In the genomic region with DNA sequence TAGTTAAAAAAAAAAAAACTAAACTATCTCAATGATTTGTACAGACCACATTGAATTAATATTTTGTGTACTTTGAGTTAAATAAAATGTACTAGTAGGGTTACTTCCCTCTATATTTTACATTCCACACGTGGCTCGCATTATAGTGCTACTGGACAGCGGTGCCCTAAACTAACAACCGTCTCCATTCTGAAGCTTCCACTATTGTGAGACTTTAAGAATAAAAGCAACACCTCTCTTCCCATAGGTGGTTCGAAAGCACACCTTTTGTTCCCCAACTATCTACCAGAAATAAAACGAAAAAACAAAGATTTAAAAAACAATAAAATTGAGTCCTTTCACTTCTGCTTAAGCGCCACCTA, we compare ENCODE assay signal across 8 cellular contexts. TPM values are rescaled to one million over a fixed set of nuclear protein-coding genes. Genes with fewer than 3 reads are reported as not detected.
DNase-seq lines count a peak whose midpoint lies in the region; ATAC-seq, FAIRE-seq and TF ChIP-seq lines count a peak whose summit lies in the region.

No MANE protein-coding gene starts in this region.

- no peaks in the 10 kb centered on the region for H3K36me3 ChIP-seq in PC-9 (ENCODE audit: low read depth)
- H3K36me3 ChIP-seq in pancreas = no peaks in the 10 kb centered on the region

- H3K27ac ChIP-seq in PC-9 (peak overlapping the region; percentile 76), pancreas (peak overlapping the region; percentile 78 to 92 (median 88))

- H3F3A ChIP-seq in PC-9 (ENCODE audit: insufficient read depth, low read depth) = peaks cover 11% of the 10 kb centered on the region; the same call in 1 of the 2 replicates

- H3K9me3 ChIP-seq in PC-9 (ENCODE audit: insufficient read depth, low read depth) (no peaks in the 10 kb centered on the region), pancreas (no peaks in the 10 kb centered on the region)

- CTCF ChIA-PET in PC-9 (lab: Charles Lee) = interaction anchor here (0.6 to 1.2 kb wide), 2 partner anchors 47 to 1209 kb away, joined by 3 to 4 read pairs; a partner anchor contains a TSS

- no peak for DNase-seq in GM12865 (ENCODE audit: low read depth)
- no peak for DNase-seq in PC-9
- no peak for DNase-seq in epithelial cell of proximal tubule (ENCODE audit: low read depth)
- no peak for DNase-seq in pancreas
- DNase-seq in amniotic stem cell (lab: John Stamatoyannopoulos, UW) = no peak
- no peak for DNase-seq in cortex of kidney (lab: John Stamatoyannopoulos, UW)

- 4 to 5% methylated on average over 7 of the region's 7 CpGs for WGBS in pancreas, 2 donors

- peak overlapping the region; percentile 85 for H3K4me3 ChIP-seq in GM12865 (ENCODE audit: low read depth, low read length)
- H3K4me3 ChIP-seq in PC-9 = peak overlapping the region; percentile 97
- peak overlapping the region; percentile 89 for H3K4me3 ChIP-seq in epithelial cell of proximal tubule (ENCODE audit: low read depth, low read length)
- peak overlapping the region; percentile 86 to 93 (median 90) for H3K4me3 ChIP-seq in pancreas

- H4K20me1 ChIP-seq in PC-9 (ENCODE audit: insufficient read depth) = peaks cover 30% of the 10 kb centered on the region

- ATAC-seq in pancreas (peak in 2 of 4 donors; percentile 24 to 32), HG03095 (IDR thresholded peaks at IDR 0.05; ENCODE audit: unreplicated experiment) (no peak), HG02759 (IDR thresholded peaks at IDR 0.05; ENCODE audit: unreplicated experiment) (no peak)

- no peak for FAIRE-seq in pancreas (lab: Jason Lieb, UNC)

- intact Hi-C loops in PC-9 (cut with micrococcal nuclease; ENCODE audit: unreplicated experiment) (loop anchor here (2.0 to 5.0 kb wide), 3 partner anchors 39 to 473 kb away; a partner anchor contains a TSS), pancreas (cut with DNase I) (no loop called here)

- peaks cover 45% of the 10 kb centered on the region for H3K79me2 ChIP-seq in PC-9 (ENCODE audit: low read depth)

- H3K4me1 ChIP-seq in PC-9 (replicated peaks; ENCODE audit: insufficient read depth) (peaks cover 24% of the 10 kb centered on the region), pancreas (peaks cover 11 to 15% (median 14%) of the 10 kb centered on the region in 3 donors)

- H3K27me3 ChIP-seq in PC-9 (ENCODE audit: insufficient read depth, low read depth) (no peaks in the 10 kb centered on the region), pancreas (no peaks in the 10 kb centered on the region)

- no peak for TF ChIP-seq CTCF in GM12865 (IDR thresholded peaks at IDR 0.05; ENCODE audit: insufficient read depth, low read depth, low read length, missing control alignments)
- no peak for TF ChIP-seq CTCF in PC-9 (conservative IDR thresholded peaks at IDR 0.05)
- no peak for TF ChIP-seq CTCF in epithelial cell of proximal tubule (conservative IDR thresholded peaks at IDR 0.05; ENCODE audit: low read depth, low read length)
- no peak for TF ChIP-seq CTCF in pancreas (IDR thresholded peaks at IDR 0.05)

- peak overlapping the region; percentile 94 for H2AFZ ChIP-seq in PC-9

- H3K9me2 ChIP-seq in PC-9 (ENCODE audit: insufficient read depth) = no peaks in the 10 kb centered on the region; the same call in 1 of the 2 replicates

- POLR2A ChIA-PET in PC-9 (lab: Charles Lee; ENCODE audit: unreplicated experiment) = interaction anchor here (0.6 to 1.1 kb wide), 5 partner anchors 20 to 345 kb away, joined by 3 to 6 read pairs (median 5); a partner anchor contains a TSS

- TSS peak; percentile 72 for BruUV-seq in PC-9 (replicated peaks; lab: Mats Ljungman, UMichigan)

- H3K4me2 ChIP-seq in PC-9 = peak overlapping the region; percentile 93

RNA-seq across cellular contexts. Expression of a gene that starts 0.4 kb away (rescaled TPM):
- 71.4 and 81.0 TPM in 2 replicates for total RNA-seq in PC-9 (2021)
- total RNA-seq in epithelial cell of proximal tubule = 24.5 and 32.6 TPM in 2 replicates
- 10 to 100 TPM; 39.9 to 70.6 (median 57.0) TPM for total RNA-seq in pancreas
- 10 to 100 TPM; 44.1 to 71.1 TPM for polyA plus RNA-seq in pancreas

RNA-seq across cellular contexts. Expression of a gene that starts 46.5 kb away (rescaled TPM):
- total RNA-seq in PC-9 (2021) = 90.0 and 115 TPM in 2 replicates
- total RNA-seq in epithelial cell of proximal tubule = 93.9 and 101 TPM in 2 replicates
- total RNA-seq in pancreas = 10 to 100 TPM; 33.3 to 52.0 (median 45.9) TPM
- 10 to 100 TPM; 16.3 to 31.6 TPM for polyA plus RNA-seq in pancreas
